Comparison of ENCODE assay signal across 20 cellular contexts in genomic region chr17:6241996-6242395, GRCh38.
DNase-seq lines count a peak whose midpoint lies in the region; ATAC-seq and TF ChIP-seq lines count a peak whose summit lies in the region.
"Had no signal": no experiment of that assay in that cellular context is flagged by ENCODE, and none has a peak within 500 bp of the region (broad histone marks: within the 10 kb centered on the region; RNA-seq: fewer than 3 reads in every experiment).

No MANE protein-coding gene starts in this region.

- no peaks in the 10 kb centered on the region for H3K27me3 ChIP-seq in HUES48 (ENCODE audit: control insufficient read depth, insufficient read depth, low read length)
- no peaks in the 10 kb centered on the region for H3K27me3 ChIP-seq in WERI-Rb-1 (ENCODE audit: insufficient read depth, low read depth, severe bottlenecking)
- peaks cover 4% of the 10 kb centered on the region for H3K27me3 ChIP-seq in CD8-positive, alpha-beta T cell (ENCODE audit: insufficient read depth, low read length)

- peaks cover 44% of the 10 kb centered on the region for H3K4me1 ChIP-seq in HUES48 (ENCODE audit: control insufficient read depth, insufficient read depth, low read length)
- H3K4me1 ChIP-seq in CD8-positive, alpha-beta T cell (ENCODE audit: insufficient read depth, low read length): no peaks in the 10 kb centered on the region

- POLR2A ChIA-PET in CD8-positive, alpha-beta T cell (lab: Charles Lee): no interaction called here

- ATAC-seq in GM21526 (IDR thresholded peaks at IDR 0.05; ENCODE audit: low FRiP score, unreplicated experiment): no peak
- ATAC-seq in CD8-positive, alpha-beta T cell: no peak

- CTCF ChIA-PET in CD8-positive, alpha-beta T cell (lab: Charles Lee): no interaction called here

- intact Hi-C loops in CD8-positive, alpha-beta T cell (cut with DNase I, micrococcal nuclease): no loop called here

- H3K9me3 ChIP-seq in HUES48 (ENCODE audit: control insufficient read depth, insufficient read depth, low read length) (no peaks in the 10 kb centered on the region), WERI-Rb-1 (ENCODE audit: severe bottlenecking) (no peaks in the 10 kb centered on the region)
- no peaks in the 10 kb centered on the region for H3K9me3 ChIP-seq in CD8-positive, alpha-beta T cell (ENCODE audit: low read length)
- H3K9me3 ChIP-seq: SJSA1 had no signal

- H3K27ac ChIP-seq in HUES48 (ENCODE audit: low read depth, low read length) (peak overlapping the region; percentile 7), WERI-Rb-1 (no peak overlapping the region)
- no peak overlapping the region for H3K27ac ChIP-seq in CD8-positive, alpha-beta T cell (ENCODE audit: low read depth, low read length)
- H3K27ac ChIP-seq: SJSA1 had no signal

- no peaks in the 10 kb centered on the region for H3K36me3 Mint-ChIP-seq in osteocyte (ENCODE audit: unreplicated experiment)
- H3K36me3 Mint-ChIP-seq in CD8-positive, alpha-beta T cell: no peaks in the 10 kb centered on the region

- H3K4me1 Mint-ChIP-seq in osteocyte (ENCODE audit: unreplicated experiment): peaks cover 4% of the 10 kb centered on the region
- no peaks in the 10 kb centered on the region for H3K4me1 Mint-ChIP-seq in CD8-positive, alpha-beta T cell (ENCODE audit: low read depth)

- H3K4me3 Mint-ChIP-seq in osteocyte (ENCODE audit: unreplicated experiment): no peak overlapping the region
- H3K4me3 Mint-ChIP-seq in CD8-positive, alpha-beta T cell: no peak overlapping the region
- H3K4me3 Mint-ChIP-seq: CD4-positive, alpha-beta T cell; HFFc6 had no signal

- no peaks in the 10 kb centered on the region for H3K9me3 Mint-ChIP-seq in osteocyte (ENCODE audit: unreplicated experiment)
- no peaks in the 10 kb centered on the region for H3K9me3 Mint-ChIP-seq in CD8-positive, alpha-beta T cell
- H3K9me3 Mint-ChIP-seq: CD4-positive, alpha-beta T cell; HFFc6 had no signal

- H3K9ac ChIP-seq in HUES48 (ENCODE audit: low read depth, low read length): no peak overlapping the region

- no peak overlapping the region for H3K27ac Mint-ChIP-seq in osteocyte (ENCODE audit: unreplicated experiment)
- no peak overlapping the region for H3K27ac Mint-ChIP-seq in CD8-positive, alpha-beta T cell
- H3K27ac Mint-ChIP-seq: CD4-positive, alpha-beta T cell; HFFc6 had no signal

- TF ChIP-seq CTCF in WERI-Rb-1 (IDR thresholded peaks at IDR 0.05; ENCODE audit: low read depth, low read length) (no peak), osteocyte (IDR thresholded peaks at IDR 0.05) (no peak)
- no peak for TF ChIP-seq CTCF in CD8-positive, alpha-beta T cell (IDR thresholded peaks at IDR 0.05)

- DNase-seq in WERI-Rb-1 (peak; percentile 30), globus pallidus (ENCODE audit: low spot score) (peak; percentile 16), osteocyte (ENCODE audit: extremely low spot score, unreplicated experiment) (peak; percentile 73), RPMI8226 (no peak)
- no peak for DNase-seq in CD8-positive, alpha-beta T cell
- DNase-seq: AML-193; CD4-positive, alpha-beta T cell; DND-41; GF-D8; GOT3; HFFc6; Karpas-422; MM.1S; NCI-H1105 treated with DMSO at 0.1 percent for 48 hours; NCI-H2029; NCI-H2171 treated with DMSO at 0.1 percent for 48 hours; NCI-H510A had no signal

- H3K27me3 Mint-ChIP-seq in osteocyte (ENCODE audit: unreplicated experiment): peaks cover 36% of the 10 kb centered on the region
- peaks cover 26% of the 10 kb centered on the region for H3K27me3 Mint-ChIP-seq in CD8-positive, alpha-beta T cell (ENCODE audit: low read depth)

- no peaks in the 10 kb centered on the region for H3K36me3 ChIP-seq in HUES48 (ENCODE audit: control insufficient read depth, insufficient read depth, low read length)
- H3K36me3 ChIP-seq in WERI-Rb-1: no peaks in the 10 kb centered on the region
- H3K36me3 ChIP-seq in CD8-positive, alpha-beta T cell (ENCODE audit: insufficient read depth, low read length): no peaks in the 10 kb centered on the region
- H3K36me3 ChIP-seq: SJSA1 had no signal

- H3K4me3 ChIP-seq in HUES48 (ENCODE audit: low read depth, low read length) (no peak overlapping the region), WERI-Rb-1 (ENCODE audit: low read depth, low read length) (no peak overlapping the region)
- H3K4me3 ChIP-seq in CD8-positive, alpha-beta T cell (ENCODE audit: low read depth, low read length): no peak overlapping the region
- H3K4me3 ChIP-seq: SJSA1 had no signal

Comparison
In these comparisons a context has a peak if more than half of its experiments do, and no peak if none do; other contexts are left out.
1. DNase-seq: peak in WERI-Rb-1 (single experiment), globus pallidus (single experiment) and osteocyte (single experiment); none in RPMI8226 (single experiment) and CD8-positive, alpha-beta T cell (0 of 7).